Comparison of ENCODE assay signal across 18 cellular contexts in genomic region chr12:110676171-110676570, GRCh38.
"Had no signal": no experiment of that assay in that cellular context is flagged by ENCODE, and none has a peak within 500 bp of the region (broad histone marks: within the 10 kb centered on the region; RNA-seq: fewer than 3 reads in every experiment).

No MANE protein-coding gene starts in this region.

- H3K4me3 ChIP-seq: coronary artery, gastrocnemius medialis, sigmoid colon, thyroid gland had no signal

- H3K4me3 Mint-ChIP-seq: activated T-helper 17 cell treated with anti-CD3 and anti-CD28 coated beads, Interleukin-2, amount 50 U/mL, for 72 hours had no signal

- H3K27me3 Mint-ChIP-seq: activated T-helper 17 cell treated with anti-CD3 and anti-CD28 coated beads, Interleukin-2, amount 50 U/mL, for 72 hours; naive thymus-derived CD8-positive, alpha-beta T cell had no signal

- H3K27me3 ChIP-seq: brain microvascular endothelial cell, gastrocnemius medialis, sigmoid colon, thyroid gland had no signal

- H3K9me3 Mint-ChIP-seq: activated T-helper 17 cell treated with anti-CD3 and anti-CD28 coated beads, Interleukin-2, amount 50 U/mL, for 72 hours had no signal

- H3K36me3 ChIP-seq: brain microvascular endothelial cell, gastrocnemius medialis, sigmoid colon, thyroid gland, WERI-Rb-1 had no signal

- H3K4me1 ChIP-seq: parathyroid adenoma, sigmoid colon, thyroid gland had no signal

- ATAC-seq: activated T-helper 17 cell treated with anti-CD3 and anti-CD28 coated beads, Interleukin-2, amount 50 U/mL, for 72 hours; gastrocnemius medialis; naive thymus-derived CD8-positive, alpha-beta T cell had no signal

- DNase-seq: activated CD4-positive, alpha-beta T cell treated with anti-CD3 and anti-CD28 coated beads, Interleukin-2, amount 50 U/mL, for 4 hours; activated naive CD4-positive, alpha-beta T cell; activated T-cell treated with anti-CD3 and anti-CD28 coated beads for 4 hours; anterior cingulate cortex; brain microvascular endothelial cell; gastrocnemius medialis; head of caudate nucleus; kidney glomerular epithelial cell; mesendoderm; naive thymus-derived CD8-positive, alpha-beta T cell; sigmoid colon; stimulated activated CD4-positive, alpha-beta T cell treated with anti-CD3 and anti-CD28 coated beads, Interleukin-4, amount 100 ng/mL, for 4 hours; stimulated activated naive CD4-positive, alpha-beta T cell treated with Interleukin-2 at 50 U/mL for 16 hours; thyroid gland; WERI-Rb-1 had no signal

- H3K27ac Mint-ChIP-seq: activated T-helper 17 cell treated with anti-CD3 and anti-CD28 coated beads, Interleukin-2, amount 50 U/mL, for 72 hours had no signal

- H3K9me3 ChIP-seq: gastrocnemius medialis, thyroid gland had no signal

- H3K27ac ChIP-seq: brain microvascular endothelial cell, coronary artery, gastrocnemius medialis, parathyroid adenoma, sigmoid colon, thyroid gland, WERI-Rb-1 had no signal
